ENCODE assay signal across 31 cellular contexts in genomic region chr13:82374719-82375118, GRCh38.
DNase-seq lines count a peak whose midpoint lies in the region; ATAC-seq, FAIRE-seq and TF ChIP-seq lines count a peak whose summit lies in the region.
"Had no signal": no experiment of that assay in that cellular context is flagged by ENCODE, and none has a peak within 500 bp of the region (broad histone marks: within the 10 kb centered on the region; RNA-seq: fewer than 3 reads in every experiment).

No MANE protein-coding gene starts in this region.

- peaks cover 27% of the 10 kb centered on the region for H3K9me3 ChIP-seq in HepG2 (ENCODE audit: low read length)
- H3K9me3 ChIP-seq in right lobe of liver = no peaks in the 10 kb centered on the region
- no peaks in the 10 kb centered on the region for H3K9me3 ChIP-seq in A549
- H3K9me3 ChIP-seq in IMR-90 (ENCODE audit: control insufficient read depth, insufficient read depth, low read length) = peaks cover 2% of the 10 kb centered on the region
- H3K9me3 ChIP-seq: BE2C, BLaER1, Caco-2 had no signal

- dilution Hi-C loops in IMR-90 (cut with HindIII; ENCODE audit: low sequenced_read_pairs, unreplicated experiment) = no loop called here

- no peaks in the 10 kb centered on the region for H3K9me1 ChIP-seq in IMR-90 (ENCODE audit: insufficient read depth, low read length)

- TF ChIP-seq RAD21 in HepG2 (CRISPR knock-in tag; IDR thresholded peaks at IDR 0.05) (no peak), A549 (conservative IDR thresholded peaks at IDR 0.05 in 1 of 2, IDR thresholded peaks at IDR 0.05 in 1 of 2) (no peak), IMR-90 (IDR thresholded peaks at IDR 0.05; ENCODE audit: low read length) (no peak)

- TF ChIP-seq POLR2A in HepG2 (IDR thresholded peaks at IDR 0.05; ENCODE audit: insufficient read depth in 1 of 2, low read depth in 2 of 2, low read length in 2 of 2) = no peak
- TF ChIP-seq POLR2A in right lobe of liver (IDR thresholded peaks at IDR 0.05) = no peak
- TF ChIP-seq POLR2A in A549 (IDR thresholded peaks at IDR 0.05; ENCODE audit: low read length) = no peak
- no peak for TF ChIP-seq POLR2A in IMR-90 (IDR thresholded peaks at IDR 0.05; ENCODE audit: low read depth, low read length)

- H3K27me3 ChIP-seq in HepG2 (ENCODE audit: control insufficient read depth in 1 of 2, insufficient read depth in 2 of 2, low read length in 2 of 2) = no peaks in the 10 kb centered on the region
- H3K27me3 ChIP-seq in right lobe of liver = no peaks in the 10 kb centered on the region
- no peaks in the 10 kb centered on the region for H3K27me3 ChIP-seq in IMR-90 (ENCODE audit: control insufficient read depth, insufficient read depth, low read length)
- H3K27me3 ChIP-seq: BE2C; BLaER1; BLaER1 treated with 17β-estradiol and CSF1 and Interleukin-3, amounts not matched to agents 10 nM and 100 nM had no signal

- no peak overlapping the region for H2BK20ac ChIP-seq in IMR-90 (ENCODE audit: low read depth, low read length)

- H2AK5ac ChIP-seq in IMR-90 (ENCODE audit: low read depth, low read length) = no peak overlapping the region

- H4K8ac ChIP-seq in IMR-90 (ENCODE audit: low read depth in 2 of 2, low read length in 2 of 2) = no peak overlapping the region

- TF ChIP-seq CTCF in HepG2 (CRISPR knock-in tag; IDR thresholded peaks at IDR 0.05) (no peak), right lobe of liver (IDR thresholded peaks at IDR 0.05) (no peak), A549 (IDR thresholded peaks at IDR 0.05) (no peak), IMR-90 (conservative IDR thresholded peaks at IDR 0.05; ENCODE audit: low read depth, low read length) (no peak)

- H3K27ac ChIP-seq in HepG2 (ENCODE audit: extremely low read length, insufficient read depth, low read length) (no peak overlapping the region), right lobe of liver (no peak overlapping the region), A549 (no peak overlapping the region), IMR-90 (ENCODE audit: insufficient read depth, low read length) (no peak overlapping the region)
- H3K27ac ChIP-seq: 22Rv1; BLaER1; BLaER1 treated with 17β-estradiol and CSF1 and Interleukin-3, amounts not matched to agents 10 nM and 100 nM; C4-2B had no signal

- H4K91ac ChIP-seq in IMR-90 (ENCODE audit: insufficient read depth, low read depth, low read length) = no peak overlapping the region

- H3K18ac ChIP-seq in IMR-90 (ENCODE audit: low read depth, low read length) = no peak overlapping the region

- H3K4ac ChIP-seq in IMR-90 (ENCODE audit: low read depth, low read length) = no peak overlapping the region

- no peak overlapping the region for H3K4me2 ChIP-seq in HepG2 (ENCODE audit: low read depth, low read length)
- no peak overlapping the region for H3K4me2 ChIP-seq in A549
- H3K4me2 ChIP-seq in IMR-90 (ENCODE audit: low read depth, low read length) = no peak overlapping the region
- H3K4me2 ChIP-seq: BLaER1; BLaER1 treated with 17β-estradiol and CSF1 and Interleukin-3, amounts not matched to agents 10 nM and 100 nM had no signal

- no peak overlapping the region for H2AK9ac ChIP-seq in IMR-90 (replicated peaks; ENCODE audit: low read depth, low read length, poor library complexity)

- ATAC-seq in HepG2 (no peak), right lobe of liver (no peak), A549 (no peak), IMR-90 (ENCODE audit: low read depth) (no peak), GM21717 (IDR thresholded peaks at IDR 0.05; ENCODE audit: unreplicated experiment) (no peak)
- ATAC-seq: CD8-positive, alpha-beta T cell had no signal

- no peak overlapping the region for H3K23ac ChIP-seq in IMR-90 (ENCODE audit: low read depth, low read length)

- no peak overlapping the region for H2AFZ ChIP-seq in HepG2 (ENCODE audit: low read length)
- no peak overlapping the region for H2AFZ ChIP-seq in IMR-90 (replicated peaks; ENCODE audit: low read length, poor library complexity)

- in situ Hi-C loops in HepG2 (cut with HindIII; ENCODE audit: extremely low pct_ligation_motif_present, low pct_unique_long_range_greater_than_20kb) = no loop called here
- in situ Hi-C loops in IMR-90 (cut with MboI; ENCODE audit: low sequenced_read_pairs) = no loop called here

- BruUV-seq in HepG2 (replicated peaks; lab: Mats Ljungman, UMichigan) = no TSS peak
- BruUV-seq in IMR-90 (replicated peaks; lab: Mats Ljungman, UMichigan) = no TSS peak

- TF ChIP-seq EP300 in HepG2 (IDR thresholded peaks at IDR 0.05; ENCODE audit: low read depth in 2 of 2, low read length in 2 of 2) (no peak), HepG2 (CRISPR knock-in tag; IDR thresholded peaks at IDR 0.05; ENCODE audit: borderline replicate concordance) (no peak), A549 (IDR thresholded peaks at IDR 0.05) (no peak)

- H3K79me2 ChIP-seq in HepG2 (ENCODE audit: insufficient read depth, low read length) = no peaks in the 10 kb centered on the region

- H2BK15ac ChIP-seq in IMR-90 (ENCODE audit: low read depth, low read length) = no peak overlapping the region

- CTCF ChIA-PET in HepG2 (lab: Yijun Ruan, JAX; ENCODE audit: low intra/inter-chr PET ratio, low total read pairs) (no interaction called here), A549 (lab: Yijun Ruan, JAX) (no interaction called here), IMR-90 (lab: Yijun Ruan, JAX) (no interaction called here)

- no peak overlapping the region for H3K14ac ChIP-seq in IMR-90 (replicated peaks; ENCODE audit: low read depth, low read length)

- no peak overlapping the region for H2BK120ac ChIP-seq in IMR-90 (ENCODE audit: low read depth, low read length)

- H3K56ac ChIP-seq in IMR-90 (ENCODE audit: extremely low read depth, insufficient read depth, low read length) = no peak overlapping the region

- H3K9ac ChIP-seq in HepG2 (ENCODE audit: insufficient read depth, low read depth, low read length) (no peak overlapping the region), IMR-90 (ENCODE audit: low read depth, low read length) (no peak overlapping the region)
- H3K9ac ChIP-seq: BLaER1; BLaER1 treated with 17β-estradiol and CSF1 and Interleukin-3, amounts not matched to agents 10 nM and 100 nM had no signal

- intact Hi-C loops in HepG2 (cut with micrococcal nuclease; ENCODE audit: unreplicated experiment) (no loop called here), right lobe of liver (cut with DNase I) (no loop called here), IMR-90 (cut with micrococcal nuclease) (no loop called here)

- no peaks in the 10 kb centered on the region for H3K36me3 ChIP-seq in HepG2 (replicated peaks in 1 of 2; ENCODE audit: control insufficient read depth in 1 of 2, insufficient read depth in 2 of 2, low read length in 2 of 2)
- no peaks in the 10 kb centered on the region for H3K36me3 ChIP-seq in right lobe of liver
- no peaks in the 10 kb centered on the region for H3K36me3 ChIP-seq in IMR-90 (ENCODE audit: control insufficient read depth, insufficient read depth, low read length)
- H3K36me3 ChIP-seq: BE2C; BLaER1; BLaER1 treated with 17β-estradiol and CSF1 and Interleukin-3, amounts not matched to agents 10 nM and 100 nM had no signal

- H3K4me3 ChIP-seq in HepG2 (replicated peaks in 1 of 3; ENCODE audit: insufficient read depth in 1 of 3, low read depth in 2 of 3, low read length in 3 of 3) (no peak overlapping the region), right lobe of liver (no peak overlapping the region), A549 (no peak overlapping the region), IMR-90 (ENCODE audit: insufficient read depth, low read depth, low read length) (no peak overlapping the region)
- H3K4me3 ChIP-seq: BLaER1; BLaER1 treated with 17β-estradiol and CSF1 and Interleukin-3, amounts not matched to agents 10 nM and 100 nM had no signal

- DNase-seq in HepG2 (ENCODE audit: low spot score) (no peak), right lobe of liver (no peak), A549 (ENCODE audit: low read depth in 1 of 2, low spot score in 1 of 2) (no peak), IMR-90 (no peak), COLO668 (lab: John Stamatoyannopoulos, UW; ENCODE audit: unreplicated experiment) (no peak)
- DNase-seq: 8988T; ACHN; AML-193; BE2C; C1 segment of cervical spinal cord; Caco-2; Calu3; CD4-positive, alpha-beta memory T cell; CD4-positive, alpha-beta T cell; CD4-positive, CD25-positive, alpha-beta regulatory T cell; CD8-positive, alpha-beta memory T cell; CD8-positive, alpha-beta T cell; COR-L47; DMS 273 treated with DMSO at 0.1 percent for 48 hours; DMS153; DMS53; DMS79; DMS79 treated with DMSO at 0.1 percent for 48 hours; DND-41; EL had no signal

- no peaks in the 10 kb centered on the region for H4K20me1 ChIP-seq in HepG2 (ENCODE audit: insufficient read depth, low read length)
- H4K20me1 ChIP-seq in IMR-90 (ENCODE audit: insufficient read depth, low read length) = no peaks in the 10 kb centered on the region
- H4K20me1 ChIP-seq: BLaER1; BLaER1 treated with 17β-estradiol and CSF1 and Interleukin-3, amounts not matched to agents 10 nM and 100 nM had no signal

- no peak overlapping the region for H4K5ac ChIP-seq in IMR-90 (ENCODE audit: low read depth, low read length)

- H2BK5ac ChIP-seq in IMR-90 (ENCODE audit: low read depth, low read length, poor library complexity, severe bottlenecking) = no peak overlapping the region

- no peak for FAIRE-seq in HepG2 (lab: Jason Lieb, UNC)
- FAIRE-seq in A549 (lab: Jason Lieb, UNC) = no peak
- FAIRE-seq: D721Med had no signal

- POLR2A ChIA-PET in HepG2 (lab: Yijun Ruan, JAX) = no interaction called here
- POLR2A ChIA-PET in A549 (lab: Yijun Ruan, JAX) = no interaction called here
- POLR2A ChIA-PET in IMR-90 (lab: Charles Lee; ENCODE audit: unreplicated experiment) = no interaction called here

- H3K4me1 ChIP-seq in HepG2 (ENCODE audit: insufficient read depth, low read length) (no peaks in the 10 kb centered on the region; the same call in 1 of the 2 replicates), right lobe of liver (no peaks in the 10 kb centered on the region), A549 (no peaks in the 10 kb centered on the region), IMR-90 (ENCODE audit: control insufficient read depth, insufficient read depth, low read length) (no peaks in the 10 kb centered on the region)
- H3K4me1 ChIP-seq: BE2C; BLaER1; BLaER1 treated with 17β-estradiol and CSF1 and Interleukin-3, amounts not matched to agents 10 nM and 100 nM; Caco-2 had no signal

- no peaks in the 10 kb centered on the region for H3K79me1 ChIP-seq in IMR-90 (ENCODE audit: low read depth in 1 of 2, low read length in 2 of 2)

TF ChIP-seq in HepG2, 621 proteins besides CTCF, POLR2A, EP300 and RAD21 (continues in another document):
- no peak for TF ChIP-seq GATA4 (IDR thresholded peaks at IDR 0.05; ENCODE audit: borderline replicate concordance, low read depth)
- TF ChIP-seq MAFF (IDR thresholded peaks at IDR 0.05; ENCODE audit: low read depth, low read length) = peak; percentile 57; the same call in 1 of the 2 replicates

TF ChIP-seq in A549, 52 proteins besides CTCF, POLR2A, EP300 and RAD21:
- peak; percentile 24 for TF ChIP-seq MAFK (IDR thresholded peaks at IDR 0.05; ENCODE audit: partially characterized antibody)
- no peak for TF ChIP-seq RCOR1 (IDR thresholded peaks at IDR 0.05; ENCODE audit: low read depth, low read length)

TF ChIP-seq in IMR-90, 13 proteins besides CTCF, POLR2A, EP300 and RAD21 (continues in another document):
- TF ChIP-seq MAFK (IDR thresholded peaks at IDR 0.05; ENCODE audit: low read depth, low read length) = peak; percentile 25; the same call in 1 of the 2 replicates

Comparison
In these comparisons a context has a peak if more than half of its experiments do, and no peak if none do; other contexts are left out.
1. Of the 38 proteins assayed by ChIP-seq in both HepG2 and A549: peak only in HepG2: none; only in A549: none; in both: MAFK; in neither: 37.